ENCODE assay signal across 2 cellular contexts in genomic region chr5:54009357-54009756, GRCh38.
TF ChIP-seq lines count a peak whose summit lies in the region.

No MANE protein-coding gene starts in this region.

TF ChIP-seq in SK-N-SH treated with all-trans-retinoic acid at 6 μM for 48 hours, 23 proteins besides CTCF, POLR2A, EP300 and RAD21 (continued from another document):
- TF ChIP-seq ISL1 (CRISPR knock-in tag; IDR thresholded peaks at IDR 0.05) (no peak), OSR1 (CRISPR knock-in tag; IDR thresholded peaks at IDR 0.05) (no peak), SNAI2 (CRISPR knock-in tag; IDR thresholded peaks at IDR 0.05) (no peak), CSDC2 (CRISPR knock-in tag; IDR thresholded peaks at IDR 0.05) (no peak), BACH2 (CRISPR knock-in tag; IDR thresholded peaks at IDR 0.05; ENCODE audit: borderline replicate concordance) (no peak), TOX (CRISPR knock-in tag; IDR thresholded peaks at IDR 0.05; ENCODE audit: borderline replicate concordance) (no peak), CREB5 (CRISPR knock-in tag; IDR thresholded peaks at IDR 0.05; ENCODE audit: low read depth) (no peak), ZNF8 (CRISPR knock-in tag; IDR thresholded peaks at IDR 0.05) (no peak), ESRRG (CRISPR knock-in tag; IDR thresholded peaks at IDR 0.05) (no peak), PATZ1 (CRISPR knock-in tag; IDR thresholded peaks at IDR 0.05; ENCODE audit: borderline replicate concordance) (no peak), PPARA (CRISPR knock-in tag; IDR thresholded peaks at IDR 0.05; ENCODE audit: borderline replicate concordance) (no peak)

TF ChIP-seq in SK-N-SH, 30 proteins besides CTCF, POLR2A, EP300 and RAD21 (continued from another document):
- TF ChIP-seq USF1 (IDR thresholded peaks at IDR 0.05; ENCODE audit: borderline replicate concordance, low read depth) (no peak), POLR2AphosphoS5 (IDR thresholded peaks at IDR 0.05; ENCODE audit: low read depth, low read length) (no peak), MAX (IDR thresholded peaks at IDR 0.05; ENCODE audit: low read depth) (no peak), FOXM1 (IDR thresholded peaks at IDR 0.05; ENCODE audit: low read depth) (no peak), FOXJ3 (CRISPR knock-in tag; IDR thresholded peaks at IDR 0.05) (no peak), TCF12 (IDR thresholded peaks at IDR 0.05) (no peak), FOSL2 (IDR thresholded peaks at IDR 0.05; ENCODE audit: borderline replicate concordance, low read depth) (no peak)
TF ChIP-seq in SK-N-SH: peak in this region for 0.
